Comparison of ENCODE assay signal across 22 cellular contexts in the genomic region with DNA sequence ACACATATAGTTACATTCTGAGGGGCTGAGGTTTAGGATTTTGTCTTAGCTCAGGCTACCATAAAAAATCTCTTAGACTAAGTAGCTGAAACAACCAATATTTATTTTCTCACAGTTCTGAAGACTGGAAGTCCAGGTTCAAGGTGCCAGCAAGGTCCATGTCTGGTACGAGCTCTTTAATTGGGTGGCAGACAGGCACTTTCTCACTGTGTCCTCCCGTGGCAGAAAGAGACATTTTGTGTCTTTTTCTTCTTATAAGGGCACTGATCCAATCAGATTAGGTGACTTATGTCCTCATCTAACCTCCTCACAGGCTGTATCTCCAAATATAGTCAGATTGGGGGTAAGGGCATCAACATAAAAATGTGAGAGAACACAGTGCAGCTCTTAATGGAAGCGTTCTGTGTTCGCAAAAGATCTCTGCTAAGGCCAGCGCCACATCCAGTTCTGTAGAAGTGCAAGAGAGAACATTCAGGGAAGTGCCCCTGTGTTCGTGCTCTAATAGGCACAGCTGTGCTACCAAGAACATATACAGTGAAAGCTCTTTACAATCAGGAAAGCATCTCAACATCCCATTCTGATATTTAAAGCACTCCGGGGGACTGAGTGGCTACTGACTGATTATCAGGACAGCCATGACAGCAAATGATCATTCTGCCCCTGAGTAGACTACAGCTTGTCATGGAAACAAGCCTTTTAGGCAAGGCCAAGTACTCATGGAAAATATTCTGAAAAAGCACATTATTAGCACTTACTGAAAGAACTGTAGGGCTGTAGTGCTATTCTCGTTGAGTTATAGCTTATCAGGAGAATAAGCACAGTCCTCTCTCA.
DNase-seq lines count a peak whose midpoint lies in the region; TF ChIP-seq lines count a peak whose summit lies in the region.
"Had no signal": no experiment of that assay in that cellular context is flagged by ENCODE, and none has a peak within 500 bp of the region (broad histone marks: within the 10 kb centered on the region; RNA-seq: fewer than 3 reads in every experiment).

No MANE protein-coding gene starts in this region.

- no peaks in the 10 kb centered on the region for H3K27me3 Mint-ChIP-seq in glutamatergic neuron (ENCODE audit: unreplicated experiment)
- H3K27me3 Mint-ChIP-seq: CD4-positive, alpha-beta memory T cell had no signal

- DNase-seq in NCI-H345 (lab: John Stamatoyannopoulos, UW) (peak; percentile 16), NCI-H345 treated with DMSO at 0.1 percent for 48 hours (lab: John Stamatoyannopoulos, UW; ENCODE audit: unreplicated experiment) (no peak), NCI-H2227 treated with DMSO at 0.1 percent for 48 hours (lab: John Stamatoyannopoulos, UW) (peak; percentile 9), glutamatergic neuron (no peak), cardiac septum (ENCODE audit: low spot score) (no peak), C1 segment of cervical spinal cord (lab: John Stamatoyannopoulos, UW) (no peak)
- DNase-seq in activated CD4-positive, alpha-beta T cell treated with anti-CD3 and anti-CD28 coated beads for 48 hours, result no peak
- DNase-seq: CD4-positive, alpha-beta memory T cell; COR-L47; DMS79 treated with DMSO at 0.1 percent for 48 hours; GF-D8; HCEC 1CT; Kasumi-1; NCI-H1105 treated with DMSO at 0.1 percent for 48 hours; NCI-H1694; NCI-H2029 treated with DMSO at 0.1 percent for 48 hours; NCI-H2171 treated with DMSO at 0.1 percent for 48 hours; NCI-H510A treated with DMSO at 0.1 percent for 48 hours; NCI-H82; NK-92 treated with Interleukin-12 subunit alpha and Interleukin-12 subunit beta, amount 100 ng/mL, for 24 hours; PC-3 had no signal

- no peak overlapping the region for H3K4me3 Mint-ChIP-seq in glutamatergic neuron (ENCODE audit: unreplicated experiment)
- H3K4me3 Mint-ChIP-seq: CD4-positive, alpha-beta memory T cell; T-helper 1 cell treated with Interleukin-12 subunit alpha and Interleukin-12 subunit beta and Interleukin-4 antibody, amounts not matched to agents 30 μg/mL and 1 μg/mL, for 36 hours had no signal

- peaks cover 8% of the 10 kb centered on the region for H3K4me1 Mint-ChIP-seq in glutamatergic neuron (ENCODE audit: low read depth, unreplicated experiment)
- H3K4me1 Mint-ChIP-seq: CD4-positive, alpha-beta memory T cell had no signal

- TF ChIP-seq CTCF in glutamatergic neuron (IDR thresholded peaks at IDR 0.05; ENCODE audit: partially characterized antibody, unreplicated experiment), result no peak

- intact Hi-C loops in cardiac septum (cut with DNase I), result no loop called here

- H3K27ac Mint-ChIP-seq in glutamatergic neuron (ENCODE audit: unreplicated experiment), result peak overlapping the region; percentile 7
- H3K27ac Mint-ChIP-seq: CD4-positive, alpha-beta memory T cell; T-helper 1 cell treated with Interleukin-12 subunit alpha and Interleukin-12 subunit beta and Interleukin-4 antibody, amounts not matched to agents 30 μg/mL and 1 μg/mL, for 36 hours had no signal

- peaks cover 2% of the 10 kb centered on the region for H3K9me3 Mint-ChIP-seq in glutamatergic neuron (ENCODE audit: unreplicated experiment)

- peaks cover 4% of the 10 kb centered on the region for H3K36me3 Mint-ChIP-seq in glutamatergic neuron (ENCODE audit: unreplicated experiment)
- H3K36me3 Mint-ChIP-seq: CD4-positive, alpha-beta memory T cell had no signal

Comparison
In these comparisons a context has a peak if more than half of its experiments do, and no peak if none do; other contexts are left out.
1. DNase-seq: peak in NCI-H345 (single experiment) and NCI-H2227 treated with DMSO at 0.1 percent for 48 hours (single experiment); none in NCI-H345 treated with DMSO at 0.1 percent for 48 hours (single experiment), glutamatergic neuron (single experiment), activated CD4-positive, alpha-beta T cell treated with anti-CD3 and anti-CD28 coated beads for 48 hours (single experiment), cardiac septum (single experiment) and C1 segment of cervical spinal cord (0 of 14).